ENCODE assay signal across 11 cellular contexts in the genomic region with DNA sequence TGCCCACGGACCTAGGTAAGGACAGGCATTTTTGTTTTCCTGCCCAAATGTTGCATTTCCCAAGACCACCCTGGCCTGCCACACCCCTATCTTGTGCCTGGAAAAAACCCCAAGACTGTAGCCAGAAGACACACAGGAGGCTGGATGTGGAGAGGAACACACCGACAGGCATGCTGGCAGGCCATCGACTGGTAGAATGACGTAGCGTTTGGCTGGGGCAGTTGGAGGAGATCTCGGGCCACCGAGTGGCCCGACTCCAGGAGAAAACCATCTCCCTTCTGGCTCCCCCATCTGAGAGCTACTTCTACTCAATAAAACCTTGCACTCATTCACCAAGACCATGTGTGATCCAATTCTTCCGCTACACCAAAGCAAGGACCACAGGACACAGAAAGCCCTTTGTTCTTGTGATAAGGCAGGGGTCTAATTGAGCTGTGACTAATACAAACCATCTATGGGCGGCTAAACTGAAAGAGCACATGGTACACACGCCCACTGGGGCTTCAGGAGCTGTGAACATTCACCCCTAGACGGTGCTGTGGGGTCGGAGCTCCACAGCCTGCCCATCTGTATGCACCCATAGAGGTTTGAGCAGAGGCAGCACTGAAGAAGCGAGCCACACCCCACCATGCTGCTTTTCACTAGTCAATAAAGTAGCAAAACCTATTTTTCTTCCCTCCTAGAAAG. TPM values are rescaled to one million over a fixed set of nuclear protein-coding genes. Genes with fewer than 3 reads are reported as not detected.
DNase-seq lines count a peak whose midpoint lies in the region; ATAC-seq and TF ChIP-seq lines count a peak whose summit lies in the region.
"Had no signal": no experiment of that assay in that cellular context is flagged by ENCODE, and none has a peak within 500 bp of the region (broad histone marks: within the 10 kb centered on the region; RNA-seq: fewer than 3 reads in every experiment).

No MANE protein-coding gene starts in this region.

- no peak for DNase-seq in AG09319 (ENCODE audit: extremely low read depth, low read depth)
- no peak for DNase-seq in GM10266 (ENCODE audit: extremely low spot score)
- peak; percentile 33 for DNase-seq in NCI-H69 (lab: John Stamatoyannopoulos, UW)
- peak; percentile 51 for DNase-seq in cerebellum (ENCODE audit: low spot score)
- no peak for DNase-seq in T-helper 1 cell
- no peak for DNase-seq in T-helper 17 cell
- DNase-seq: CD4-positive, alpha-beta memory T cell; stomach had no signal

- no peak overlapping the region for H3K27ac Mint-ChIP-seq in T-helper 17 cell
- H3K27ac Mint-ChIP-seq: CD4-positive, alpha-beta memory T cell had no signal

- H3K9me3 ChIP-seq in T-helper 17 cell (ENCODE audit: control insufficient read depth, low read length, poor library complexity, severe bottlenecking): no peaks in the 10 kb centered on the region
- H3K9me3 ChIP-seq: stomach had no signal

- peaks cover 10% of the 10 kb centered on the region for H3K27me3 Mint-ChIP-seq in T-helper 17 cell

- ATAC-seq in GM18519 (IDR thresholded peaks at IDR 0.05; ENCODE audit: low FRiP score, unreplicated experiment): no peak
- no peak for ATAC-seq in T-helper 17 cell
- ATAC-seq in HG02678 (IDR thresholded peaks at IDR 0.05; ENCODE audit: unreplicated experiment): no peak

- no peak overlapping the region for H3K4me3 Mint-ChIP-seq in T-helper 17 cell
- H3K4me3 Mint-ChIP-seq: brain; CD4-positive, alpha-beta memory T cell had no signal

- peaks cover 2% of the 10 kb centered on the region for H3K4me1 Mint-ChIP-seq in T-helper 17 cell

- TF ChIP-seq CTCF in AG09319 (IDR thresholded peaks at IDR 0.05; ENCODE audit: low read depth, low read length) (peak; percentile 9), GM10266 (IDR thresholded peaks at IDR 0.05; ENCODE audit: control insufficient read depth, insufficient read depth, low read depth, missing control alignments) (peak; percentile 51)

- H3K36me3 Mint-ChIP-seq in T-helper 17 cell (ENCODE audit: low read depth): no peaks in the 10 kb centered on the region
- H3K36me3 Mint-ChIP-seq: brain; CD4-positive, alpha-beta memory T cell had no signal

RNA-seq across cellular contexts. Expression of a gene that starts 38.9 kb away (rescaled TPM):
- total RNA-seq in cerebellum (10.8 TPM), T-helper 17 cell (1 to 10 TPM; 8.5 to 9.0 TPM)

RNA-seq across cellular contexts. Expression of a gene that starts 56.4 kb away (rescaled TPM):
- total RNA-seq in cerebellum (22.0 TPM), T-helper 17 cell (10 to 100 TPM; 14.7 to 15.3 TPM)

Comparison
In these comparisons a context has a peak if more than half of its experiments do, and no peak if none do; other contexts are left out.
1. DNase-seq: peak in NCI-H69 (single experiment) and cerebellum (single experiment); none in AG09319 (single experiment), GM10266 (single experiment), T-helper 1 cell (0 of 5) and T-helper 17 cell (0 of 3).